1 cellular context compared by ENCODE assay signal in genomic region chr5:59548807-59549357, GRCh38.
TF ChIP-seq lines count a peak whose summit lies in the region.

No MANE protein-coding gene starts in this region.

TF ChIP-seq in A549, 52 proteins besides CTCF, POLR2A, EP300 and RAD21 (continued from another document):
- TF ChIP-seq EHF (CRISPR knock-in tag; IDR thresholded peaks at IDR 0.05) = peak; percentile 93
- no peak for TF ChIP-seq ZC3H11A (IDR thresholded peaks at IDR 0.05)
- TF ChIP-seq TP53 (CRISPR knock-in tag; IDR thresholded peaks at IDR 0.05) = peak; percentile 40; the same call in 1 of the 2 replicates
- 0 out of 2 replicates have a peak, but pooled peaks have one; percentile 11 for TF ChIP-seq MYC (IDR thresholded peaks at IDR 0.05; ENCODE audit: borderline replicate concordance, low read length)
- TF ChIP-seq KDM1A (IDR thresholded peaks at IDR 0.05; ENCODE audit: low read depth) = no peak
- peak; percentile 89 for TF ChIP-seq FOSL2 (IDR thresholded peaks at IDR 0.05)
- peak; percentile 95 for TF ChIP-seq FOSL2 (CRISPR knock-in tag; IDR thresholded peaks at IDR 0.05)
- peak; percentile 86; the same call in 1 of the 2 replicates for TF ChIP-seq HOXB5 (CRISPR knock-in tag; IDR thresholded peaks at IDR 0.05)
- TF ChIP-seq HDAC2 (IDR thresholded peaks at IDR 0.05) = no peak
- TF ChIP-seq HMGXB4 (CRISPR knock-in tag; IDR thresholded peaks at IDR 0.05; ENCODE audit: borderline replicate concordance) = 0 out of 2 replicates have a peak, but pooled peaks have one; percentile 37
- TF ChIP-seq NFE2L2 (conservative IDR thresholded peaks at IDR 0.05; ENCODE audit: low read length) = peak; percentile 68
- peak; percentile 52 for TF ChIP-seq ZFP36 (IDR thresholded peaks at IDR 0.05; ENCODE audit: borderline replicate concordance, partially characterized antibody)
- no peak for TF ChIP-seq SREBF2 (IDR thresholded peaks at IDR 0.05)
- TF ChIP-seq CHD4 (IDR thresholded peaks at IDR 0.05; ENCODE audit: borderline replicate concordance) = no peak
- peak; percentile 99 for TF ChIP-seq BCL3 (IDR thresholded peaks at IDR 0.05)
- TF ChIP-seq NPAS2 (CRISPR knock-in tag; IDR thresholded peaks at IDR 0.05; ENCODE audit: borderline replicate concordance) = no peak
- TF ChIP-seq RFX5 (IDR thresholded peaks at IDR 0.05) = peak; percentile 24; the same call in 1 of the 2 replicates
- peak; percentile 95 for TF ChIP-seq ATOH8 (CRISPR knock-in tag; IDR thresholded peaks at IDR 0.05; ENCODE audit: low read depth)
- TF ChIP-seq CEBPB (IDR thresholded peaks at IDR 0.05) = peak; percentile 98 to 99
- TF ChIP-seq FOXS1 (CRISPR knock-in tag; IDR thresholded peaks at IDR 0.05) = peak; percentile 96
- peak; percentile 93 for TF ChIP-seq RARB (CRISPR knock-in tag; IDR thresholded peaks at IDR 0.05)
- peak; percentile 93 for TF ChIP-seq FOSB (CRISPR knock-in tag; IDR thresholded peaks at IDR 0.05)
- peak; percentile 91 for TF ChIP-seq HEYL (CRISPR knock-in tag; IDR thresholded peaks at IDR 0.05)
- 0 out of 2 replicates have a peak, but pooled peaks have one; percentile 6 for TF ChIP-seq TFCP2L1 (CRISPR knock-in tag; IDR thresholded peaks at IDR 0.05)
- peak; percentile 73 for TF ChIP-seq SMC3 (IDR thresholded peaks at IDR 0.05)
- peak; percentile 82; the same call in 1 of the 2 replicates for TF ChIP-seq ZNF302 (CRISPR knock-in tag; IDR thresholded peaks at IDR 0.05)
- TF ChIP-seq MAFK (IDR thresholded peaks at IDR 0.05; ENCODE audit: partially characterized antibody) = peak; percentile 95
- peak; percentile 94 for TF ChIP-seq HOXB13 (CRISPR knock-in tag; IDR thresholded peaks at IDR 0.05; ENCODE audit: low read depth)
TF ChIP-seq in A549: peak in this region for 29.
